9 cellular contexts compared by ENCODE assay signal in genomic region chr19:8451885-8452284, GRCh38. TPM values are rescaled to one million over a fixed set of nuclear protein-coding genes. Genes with fewer than 3 reads are reported as not detected.
DNase-seq lines count a peak whose midpoint lies in the region; ATAC-seq and TF ChIP-seq lines count a peak whose summit lies in the region.
"Had no signal": no experiment of that assay in that cellular context is flagged by ENCODE, and none has a peak within 500 bp of the region (broad histone marks: within the 10 kb centered on the region; RNA-seq: fewer than 3 reads in every experiment).

No MANE protein-coding gene starts in this region.

- H3K27me3 ChIP-seq in Loucy (ENCODE audit: insufficient read depth, low read length, poor library complexity, severe bottlenecking): no peaks in the 10 kb centered on the region

- no peak for TF ChIP-seq CTCF in Loucy (conservative IDR thresholded peaks at IDR 0.05; ENCODE audit: low read length)

- no peaks in the 10 kb centered on the region for H3F3A ChIP-seq in Loucy (ENCODE audit: low read depth)

- peaks cover 57% of the 10 kb centered on the region for H3K36me3 ChIP-seq in Loucy (ENCODE audit: insufficient read depth, low read length)

- H3K9me3 ChIP-seq in Loucy (ENCODE audit: insufficient read depth, low read depth, low read length): no peaks in the 10 kb centered on the region

- no peak overlapping the region for H2AFZ ChIP-seq in Loucy (ENCODE audit: low read length)

- H3K9me2 ChIP-seq in Loucy (replicated peaks; ENCODE audit: low read depth, low read length): no peaks in the 10 kb centered on the region

- H3K4me1 ChIP-seq in Loucy (ENCODE audit: insufficient read depth, low read length, poor library complexity, severe bottlenecking): peaks cover 42% of the 10 kb centered on the region

- H3K9ac ChIP-seq in Loucy (ENCODE audit: low read depth, low read length, poor library complexity, severe bottlenecking): no peak overlapping the region

- peaks cover 45 to 90% (median 85%) of the 10 kb centered on the region in 4 donors for H3K4me1 Mint-ChIP-seq in naive thymus-derived CD8-positive, alpha-beta T cell

- peak overlapping the region in 6 of 10 donors; percentile 11 to 75 (median 35) for H3K27ac Mint-ChIP-seq in naive thymus-derived CD8-positive, alpha-beta T cell

- H3K9me3 Mint-ChIP-seq in naive thymus-derived CD8-positive, alpha-beta T cell: no peaks in the 10 kb centered on the region

- ATAC-seq in naive thymus-derived CD8-positive, alpha-beta T cell: peak; percentile 51 to 54
- ATAC-seq in GM19395 (IDR thresholded peaks at IDR 0.05; ENCODE audit: unreplicated experiment) (no peak), HG02981 (IDR thresholded peaks at IDR 0.05; ENCODE audit: unreplicated experiment) (no peak)

- no peaks in the 10 kb centered on the region for H3K27me3 Mint-ChIP-seq in naive thymus-derived CD8-positive, alpha-beta T cell

- peak; percentile 66 for DNase-seq in D341Med (ENCODE audit: low spot score)
- DNase-seq in central memory CD4-positive, alpha-beta T cell: peak; percentile 12
- no peak for DNase-seq in naive thymus-derived CD8-positive, alpha-beta T cell
- no peak for DNase-seq in NCI-H1694 (lab: John Stamatoyannopoulos, UW)
- DNase-seq in putamen (ENCODE audit: low spot score): no peak
- DNase-seq: Kasumi-1 had no signal

- H4K20me1 ChIP-seq in Loucy (ENCODE audit: insufficient read depth, low read length, poor library complexity, severe bottlenecking): peaks cover 93% of the 10 kb centered on the region

- peak overlapping the region; percentile 39 for H3K4me3 ChIP-seq in Loucy (ENCODE audit: low read length, poor library complexity, severe bottlenecking)

- peak overlapping the region in 9 of 10 donors; percentile 19 to 73 (median 60) for H3K4me3 Mint-ChIP-seq in naive thymus-derived CD8-positive, alpha-beta T cell

- H3K4me2 ChIP-seq in Loucy (ENCODE audit: low read depth, low read length, poor library complexity, severe bottlenecking): peak overlapping the region; percentile 67

- H3K79me2 ChIP-seq in Loucy (ENCODE audit: insufficient read depth, low read length): peaks cover 100% of the 10 kb centered on the region

- peaks cover 0 to 81% (median 5%) of the 10 kb centered on the region in 3 donors for H3K36me3 Mint-ChIP-seq in naive thymus-derived CD8-positive, alpha-beta T cell

- POLR2A ChIA-PET in naive thymus-derived CD8-positive, alpha-beta T cell (lab: Charles Lee): interaction anchor here (0.6 kb wide), 2 partner anchors 18 to 89 kb away, joined by 4 to 5 read pairs; no protein-coding TSS in a partner anchor

RNA-seq across cellular contexts. Expression of gene HNRNPM, which starts 7.1 kb away (rescaled TPM):
- total RNA-seq in naive thymus-derived CD8-positive, alpha-beta T cell: 100 to 1,000 TPM; 207 to 227 TPM
- polyA plus RNA-seq in naive thymus-derived CD8-positive, alpha-beta T cell: 100 to 1,000 TPM; 214 to 304 (median 217) TPM

RNA-seq across cellular contexts. Expression of gene MARCHF2, which starts 38.8 kb away (rescaled TPM):
- total RNA-seq in naive thymus-derived CD8-positive, alpha-beta T cell: 10 to 100 TPM; 25.8 to 31.4 TPM
- 10 to 100 TPM; 21.1 to 40.1 (median 38.2) TPM for polyA plus RNA-seq in naive thymus-derived CD8-positive, alpha-beta T cell

RNA-seq across cellular contexts. Expression of gene PRAM1, which starts 50.6 kb away (rescaled TPM):
- 1 to 10 TPM; 3.5 to 4.7 TPM for total RNA-seq in naive thymus-derived CD8-positive, alpha-beta T cell
- polyA plus RNA-seq in naive thymus-derived CD8-positive, alpha-beta T cell: under 1 TPM in 2 of 3 donors, not detected in 1; 0.07 to 0.20 TPM

Comparison
In these comparisons a context has a peak if more than half of its experiments do, and no peak if none do; other contexts are left out.
1. DNase-seq: peak in D341Med (single experiment) and central memory CD4-positive, alpha-beta T cell (single experiment); none in naive thymus-derived CD8-positive, alpha-beta T cell (0 of 10), NCI-H1694 (single experiment) and putamen (single experiment).
2. ATAC-seq: peak in naive thymus-derived CD8-positive, alpha-beta T cell (2 of 2); none in GM19395 (single experiment) and HG02981 (single experiment).